In genomic region chr18:59696311-59697235, GRCh38 we compare ENCODE assay signal across 8 cellular contexts. TPM values are rescaled to one million over a fixed set of nuclear protein-coding genes. Genes with fewer than 3 reads are reported as not detected.
A peak's percentile ranks its signal among the peaks of the same experiment; 100 is the strongest.
DNase-seq lines count a peak whose midpoint lies in the region; ATAC-seq and TF ChIP-seq lines count a peak whose summit lies in the region.

No MANE protein-coding gene starts in this region.

- intact Hi-C loops in IMR-90 (cut with micrococcal nuclease) (loop anchor here (1.0 to 10.0 kb wide), 6 partner anchors 48 to 237 kb away; no protein-coding TSS in a partner anchor), dorsolateral prefrontal cortex (cut with DNase I) (loop anchor here in 1 of 2 donors (10.0 kb wide), 1 partner anchor 128 kb away; no protein-coding TSS in a partner anchor)

- no peaks in the 10 kb centered on the region for H3K36me3 ChIP-seq in IMR-90 (ENCODE audit: control insufficient read depth, insufficient read depth, low read length)
- no peaks in the 10 kb centered on the region for H3K36me3 ChIP-seq in mesodermal cell (ENCODE audit: control insufficient read depth, insufficient read depth, low read length)

- peak overlapping the region; percentile 78 for H4K91ac ChIP-seq in IMR-90 (ENCODE audit: insufficient read depth, low read depth, low read length)

- H3K56ac ChIP-seq in IMR-90 (ENCODE audit: extremely low read depth, insufficient read depth, low read length), result peak overlapping the region; percentile 35; the same call in 1 of the 2 replicates

- 2% methylated on average over 41 of the region's 79 CpGs; no CpG with 5 or more reads in 1 of the 2 experiments for WGBS in IMR-90 (ENCODE audit: extremely low coverage in 2 of 2, insufficient read length in 1 of 2), 2 experiments
- 1 to 2% methylated on average over 63 of the region's 79 CpGs for WGBS in mesodermal cell (ENCODE audit: insufficient coverage in 2 of 2), 2 experiments

- peak overlapping the region; percentile 80 for H3K23ac ChIP-seq in IMR-90 (ENCODE audit: low read depth, low read length)

- H2AFZ ChIP-seq in IMR-90 (replicated peaks; ENCODE audit: low read length, poor library complexity), result peak overlapping the region; percentile 93

- ATAC-seq in IMR-90 (ENCODE audit: low read depth) (peak; percentile 26), HG03039 (IDR thresholded peaks at IDR 0.05; ENCODE audit: unreplicated experiment) (no peak)

- no peak for TF ChIP-seq RAD21 in IMR-90 (IDR thresholded peaks at IDR 0.05; ENCODE audit: low read length)

- in situ Hi-C loops in IMR-90 (cut with MboI; ENCODE audit: low sequenced_read_pairs), result loop anchor here (10.0 kb wide), 2 partner anchors 62 to 232 kb away; no protein-coding TSS in a partner anchor

- POLR2A ChIA-PET in IMR-90 (lab: Charles Lee; ENCODE audit: unreplicated experiment), result interaction anchor here (1.0 kb wide), 1 partner anchor 22 kb away, joined by 4 read pairs; no protein-coding TSS in a partner anchor

- DNase-seq in DMS53 (lab: John Stamatoyannopoulos, UW) (peak; percentile 76), DMS53 treated with DMSO at 0.1 percent for 48 hours (lab: John Stamatoyannopoulos, UW; ENCODE audit: unreplicated experiment) (no peak), IMR-90 (peak; percentile 59), dorsolateral prefrontal cortex (no peak), T-helper 9 cell (no peak), hypothalamus (lab: John Stamatoyannopoulos, UW) (no peak)

- H3K9ac ChIP-seq in IMR-90 (ENCODE audit: low read depth, low read length), result peak overlapping the region; percentile 73

- peak overlapping the region; percentile 77 for H3K18ac ChIP-seq in IMR-90 (ENCODE audit: low read depth, low read length)

- peak overlapping the region; percentile 41 to 75; a peak in 3 of 4 replicates for H4K8ac ChIP-seq in IMR-90 (ENCODE audit: low read depth in 2 of 2, low read length in 2 of 2)

- peak overlapping the region; percentile 94 for H3K4me2 ChIP-seq in IMR-90 (ENCODE audit: low read depth, low read length)

- dilution Hi-C loops in IMR-90 (cut with HindIII; ENCODE audit: low sequenced_read_pairs, unreplicated experiment), result no loop called here

- CTCF ChIA-PET in IMR-90 (lab: Yijun Ruan, JAX), result interaction anchor here (0.5 to 2.6 kb wide), 36 partner anchors 9 to 1738 kb away, joined by 3 to 27 read pairs (median 4); no protein-coding TSS in a partner anchor

- H3K27ac ChIP-seq in IMR-90 (ENCODE audit: insufficient read depth, low read length) (peak overlapping the region; percentile 63), dorsolateral prefrontal cortex (no peak overlapping the region), mesodermal cell (ENCODE audit: low read depth, low read length, severe bottlenecking) (no peak overlapping the region)

- BruUV-seq in IMR-90 (replicated peaks; lab: Mats Ljungman, UMichigan), result TSS peak; percentile 3

- H2BK5ac ChIP-seq in IMR-90 (ENCODE audit: low read depth, low read length, poor library complexity, severe bottlenecking), result peak overlapping the region; percentile 75

- H2BK120ac ChIP-seq in IMR-90 (ENCODE audit: low read depth, low read length), result peak overlapping the region; percentile 83

- H3K27me3 ChIP-seq in IMR-90 (ENCODE audit: control insufficient read depth, insufficient read depth, low read length), result no peaks in the 10 kb centered on the region
- peaks cover 0 to 70% (median 47%) of the 10 kb centered on the region in 45 donors for H3K27me3 ChIP-seq in dorsolateral prefrontal cortex

- H3K4ac ChIP-seq in IMR-90 (ENCODE audit: low read depth, low read length), result peak overlapping the region; percentile 55

- peak overlapping the region; percentile 80 for H3K14ac ChIP-seq in IMR-90 (replicated peaks; ENCODE audit: low read depth, low read length)

- no peak for TF ChIP-seq CTCF in IMR-90 (conservative IDR thresholded peaks at IDR 0.05; ENCODE audit: low read depth, low read length)
- no peak for TF ChIP-seq CTCF in dorsolateral prefrontal cortex (IDR thresholded peaks at IDR 0.05 in 54 of 56, conservative IDR thresholded peaks at IDR 0.05 in 2 of 56; ENCODE audit: low read depth in 1 of 56, partially characterized antibody in 56 of 56)

- peaks cover 18% of the 10 kb centered on the region for H3K4me1 ChIP-seq in IMR-90 (ENCODE audit: control insufficient read depth, insufficient read depth, low read length)
- H3K4me1 ChIP-seq in mesodermal cell (ENCODE audit: control insufficient read depth, insufficient read depth, low read length, poor library complexity, severe bottlenecking), result peaks cover 6% of the 10 kb centered on the region

- peak overlapping the region; percentile 77; the same call in 2 of the 3 replicates for H2BK15ac ChIP-seq in IMR-90 (ENCODE audit: low read depth, low read length)

- H3K9me3 ChIP-seq in IMR-90 (ENCODE audit: control insufficient read depth, insufficient read depth, low read length), result no peaks in the 10 kb centered on the region
- peaks cover 10% of the 10 kb centered on the region for H3K9me3 ChIP-seq in mesodermal cell (ENCODE audit: control insufficient read depth, low read length)

- peaks cover 8% of the 10 kb centered on the region; the same call in 1 of the 2 replicates for H3K9me1 ChIP-seq in IMR-90 (ENCODE audit: insufficient read depth, low read length)

- H3K79me1 ChIP-seq in IMR-90 (ENCODE audit: low read depth in 1 of 2, low read length in 2 of 2), result peaks cover 24 to 52% of the 10 kb centered on the region in 2 experiments

- no peaks in the 10 kb centered on the region for H4K20me1 ChIP-seq in IMR-90 (ENCODE audit: insufficient read depth, low read length)

- H2BK20ac ChIP-seq in IMR-90 (ENCODE audit: low read depth, low read length), result peak overlapping the region; percentile 79

- H2AK9ac ChIP-seq in IMR-90 (replicated peaks; ENCODE audit: low read depth, low read length, poor library complexity), result peak overlapping the region; percentile 83

- TF ChIP-seq POLR2A in IMR-90 (IDR thresholded peaks at IDR 0.05; ENCODE audit: low read depth, low read length), result no peak

- peak overlapping the region; percentile 51; the same call in 1 of the 2 replicates for H2AK5ac ChIP-seq in IMR-90 (ENCODE audit: low read depth, low read length)

- H4K5ac ChIP-seq in IMR-90 (ENCODE audit: low read depth, low read length), result peak overlapping the region; percentile 52

- H3K4me3 ChIP-seq in IMR-90 (ENCODE audit: insufficient read depth, low read depth, low read length), result peak overlapping the region; percentile 71
- peak overlapping the region; percentile 14 to 68 (median 48) for H3K4me3 ChIP-seq in dorsolateral prefrontal cortex
- peak overlapping the region; percentile 44 for H3K4me3 ChIP-seq in mesodermal cell (ENCODE audit: extremely low read depth, insufficient read depth, low read length, poor library complexity, severe bottlenecking)

TF ChIP-seq in IMR-90, 13 proteins besides CTCF, POLR2A, EP300 and RAD21:
- TF ChIP-seq CHD1 (IDR thresholded peaks at IDR 0.05; ENCODE audit: low read depth, low read length) (no peak), CEBPB (IDR thresholded peaks at IDR 0.05; ENCODE audit: low read depth, low read length) (no peak), ELK1 (IDR thresholded peaks at IDR 0.05; ENCODE audit: borderline replicate concordance, low read depth, low read length) (no peak), MXI1 (IDR thresholded peaks at IDR 0.05; ENCODE audit: borderline replicate concordance, low read depth, low read length) (no peak), RFX5 (IDR thresholded peaks at IDR 0.05; ENCODE audit: low read depth, low read length) (no peak), BHLHE40 (IDR thresholded peaks at IDR 0.05; ENCODE audit: low read depth, low read length) (no peak), MAZ (IDR thresholded peaks at IDR 0.05; ENCODE audit: borderline replicate concordance, low read depth, low read length) (no peak), RCOR1 (IDR thresholded peaks at IDR 0.05; ENCODE audit: insufficient replicate concordance, low read length) (no peak), USF2 (IDR thresholded peaks at IDR 0.05; ENCODE audit: low read depth, low read length) (no peak), SMC3 (IDR thresholded peaks at IDR 0.05; ENCODE audit: low read depth, low read length) (no peak), NFE2L2 (IDR thresholded peaks at IDR 0.05; ENCODE audit: low read depth, low read length) (no peak), FOS (IDR thresholded peaks at IDR 0.05; ENCODE audit: low read depth, low read length) (no peak), MAFK (IDR thresholded peaks at IDR 0.05; ENCODE audit: low read depth, low read length) (no peak)

RNA-seq across cellular contexts. Expression of gene CCBE1, which starts 0.7 kb away (rescaled TPM):
- 93.9 and 148 TPM in 2 replicates for total RNA-seq in IMR-90 (2012; rRNA removed)
- polyA plus RNA-seq in IMR-90 (2012; rRNA removed), result 64.8 and 65.1 TPM in 2 replicates
- 37.7 and 114 TPM in 2 replicates for polyA plus RNA-seq in IMR-90 (2012; cell fraction: cytosol; rRNA removed)
- polyA plus RNA-seq in IMR-90 (2012; cell fraction: nucleus; rRNA removed; ENCODE audit: low replicate concordance), result 22.9 and 25.9 TPM in 2 replicates
- total RNA-seq in dorsolateral prefrontal cortex, result 1 to 10 TPM in 114 of 120 experiments, under 1 TPM in 6; 0.71 to 7.9 (median 2.8) TPM
- 4.1 TPM for polyA plus RNA-seq in mesodermal cell (2013, experiment 1 of 2)
- polyA plus RNA-seq in mesodermal cell (2013, experiment 2 of 2), result 5.7 TPM

Comparison
In these comparisons a context has a peak if more than half of its experiments do, and no peak if none do; other contexts are left out.
1. DNase-seq: peak in DMS53 (single experiment) and IMR-90 (single experiment); none in DMS53 treated with DMSO at 0.1 percent for 48 hours (single experiment), dorsolateral prefrontal cortex (0 of 10), T-helper 9 cell (single experiment) and hypothalamus (0 of 51).
2. RNA of gene CCBE1, which starts 0.7 kb away (total RNA-seq): 93.9 to 148 TPM in IMR-90; 0.71 to 7.9 TPM in dorsolateral prefrontal cortex; every median in the first group is over 10 times any median in the second.
3. Peak in every context shown above with its lines, with median percentiles within 50 percentile points of each other: H3K4me3 ChIP-seq.